In genomic region chr7:129212596-129212995, GRCh38 we compare ENCODE assay signal across 26 cellular contexts. TPM values are rescaled to one million over a fixed set of nuclear protein-coding genes. Genes with fewer than 3 reads are reported as not detected.
"Had no signal": no experiment of that assay in that cellular context is flagged by ENCODE, and none has a peak within 500 bp of the region (broad histone marks: within the 10 kb centered on the region; RNA-seq: fewer than 3 reads in every experiment).

No MANE protein-coding gene starts in this region.

- H3K4me2 ChIP-seq: KMS-11, PC-9 had no signal

- DNase-seq: IMR-90, MV-4-11, NCI-H1048, NCI-H1105, NCI-H1417, NCI-H1436 treated with DMSO at 0.1 percent for 48 hours, NCI-H1694, NCI-H187 treated with DMSO at 0.1 percent for 48 hours, NCI-H2029 treated with DMSO at 0.1 percent for 48 hours, NCI-H2171 treated with DMSO at 0.1 percent for 48 hours, NCI-H345, NCI-H446 treated with DMSO at 0.1 percent for 48 hours, NCI-H510A treated with DMSO at 0.1 percent for 48 hours, NCI-H526, NCI-H82, OCI-M1, PC-9, SHP77 treated with DMSO at 0.1 percent for 48 hours, SJCRH30, T-helper 1 cell had no signal

- H3K9ac ChIP-seq: KMS-11 had no signal

- H3K4me3 ChIP-seq: PC-9, Peyer's patch, SJCRH30 had no signal

- H3K27ac ChIP-seq: KMS-11, PC-9, Peyer's patch, SJCRH30 had no signal

- H3K9me3 ChIP-seq: Peyer's patch, SJCRH30 had no signal

- H3K4me1 ChIP-seq: Peyer's patch, SJCRH30 had no signal

- ATAC-seq: HepG2, Right ventricle myocardium inferior, SK-N-SH treated with all-trans-retinoic acid at 6 μM for 48 hours had no signal

- H3K27me3 ChIP-seq: Peyer's patch, SJCRH30 had no signal

- H3K36me3 ChIP-seq: Peyer's patch had no signal

RNA-seq across cellular contexts. Expression of gene SMO, which starts 24.2 kb away (rescaled TPM):
- total RNA-seq: MCF 10A had no signal
